8 cellular contexts compared by ENCODE assay signal in genomic region chr5:112707187-112708179, GRCh38. TPM values are rescaled to one million over a fixed set of nuclear protein-coding genes. Genes with fewer than 3 reads are reported as not detected.
DNase-seq lines count a peak whose midpoint lies in the region; ATAC-seq, FAIRE-seq and TF ChIP-seq lines count a peak whose summit lies in the region.

No MANE protein-coding gene starts in this region.

- H3K36me3 ChIP-seq in adipocyte (ENCODE audit: control insufficient read depth, insufficient read depth, low read length, severe bottlenecking) = no peaks in the 10 kb centered on the region
- H3K36me3 ChIP-seq in cardiac muscle cell = no peaks in the 10 kb centered on the region
- no peaks in the 10 kb centered on the region for H3K36me3 ChIP-seq in pancreas
- no peaks in the 10 kb centered on the region for H3K36me3 ChIP-seq in tibial artery

- intact Hi-C loops in pancreas (cut with DNase I) (no loop called here), tibial artery (cut with DNase I; ENCODE audit: low total_unique reads) (no loop called here)

- FAIRE-seq in GM12891 (lab: Jason Lieb, UNC) (peak; percentile 99), pancreas (lab: Jason Lieb, UNC) (no peak)

- ATAC-seq in HG02798 (IDR thresholded peaks at IDR 0.05; ENCODE audit: poor library complexity, unreplicated experiment) (peak; percentile 97), pancreas (peak; percentile 94 to 99 (median 98))

- TF ChIP-seq CTCF in cardiac muscle cell (IDR thresholded peaks at IDR 0.05; ENCODE audit: low read depth, low read length) (no peak), pancreas (IDR thresholded peaks at IDR 0.05) (no peak), tibial artery (IDR thresholded peaks at IDR 0.05) (peak in 1 of 2 experiments; percentile 7)

- H3K9ac ChIP-seq in adipocyte (ENCODE audit: low read length) = peak overlapping the region; percentile 95

- WGBS in pancreas, 2 donors = 0 to 1% methylated on average over 59 to 65 of the region's 65 CpGs

- H3K27ac ChIP-seq in cardiac muscle cell (peak overlapping the region; percentile 98), pancreas (peak overlapping the region; percentile 86 to 95 (median 92)), tibial artery (peak overlapping the region; percentile 87 to 95)

- H3K4me1 ChIP-seq in adipocyte (ENCODE audit: control insufficient read depth, insufficient read depth, low read length) = peaks cover 28% of the 10 kb centered on the region
- peaks cover 10% of the 10 kb centered on the region for H3K4me1 ChIP-seq in cardiac muscle cell (ENCODE audit: low read depth)
- H3K4me1 ChIP-seq in pancreas = peaks cover 0 to 10% (median 0%) of the 10 kb centered on the region in 3 donors
- peaks cover 0 to 37% (median 20%) of the 10 kb centered on the region in 4 donors for H3K4me1 ChIP-seq in tibial artery

- H3K9me3 ChIP-seq in adipocyte (ENCODE audit: control insufficient read depth, low read length) (no peaks in the 10 kb centered on the region), cardiac muscle cell (ENCODE audit: low read depth) (no peaks in the 10 kb centered on the region), pancreas (no peaks in the 10 kb centered on the region), tibial artery (no peaks in the 10 kb centered on the region)

- H3K27me3 ChIP-seq in adipocyte (replicated peaks; ENCODE audit: control insufficient read depth, insufficient read depth, low read length) = no peaks in the 10 kb centered on the region
- no peaks in the 10 kb centered on the region for H3K27me3 ChIP-seq in cardiac muscle cell
- no peaks in the 10 kb centered on the region for H3K27me3 ChIP-seq in pancreas
- H3K27me3 ChIP-seq in tibial artery = no peaks in the 10 kb centered on the region

- H3K4me3 ChIP-seq in adipocyte (ENCODE audit: low read length) (peak overlapping the region; percentile 93), cardiac muscle cell (peak overlapping the region; percentile 91), pancreas (peak overlapping the region; percentile 79 to 93 (median 86)), tibial artery (peak overlapping the region; percentile 82 to 88)

- DNase-seq in GM12891 (ENCODE audit: insufficient read length, low spot score) = peak; percentile 87
- peak; percentile 76 for DNase-seq in NCI-H1417 treated with DMSO at 0.1 percent for 48 hours (lab: John Stamatoyannopoulos, UW)
- peak; percentile 97 to 100 for DNase-seq in SW 1271 (lab: John Stamatoyannopoulos, UW)
- DNase-seq in adipocyte (ENCODE audit: low read depth) = peak; percentile 100
- peak; percentile 99 for DNase-seq in cardiac muscle cell (ENCODE audit: low read depth in 1 of 2, low spot score in 1 of 2)
- peak; percentile 96 to 100 (median 99) for DNase-seq in pancreas
- peak; percentile 97 to 99 for DNase-seq in tibial artery

- TF ChIP-seq POLR2A in GM12891 (IDR thresholded peaks at IDR 0.05; ENCODE audit: low read depth, low read length) = peak; percentile 93

TF ChIP-seq in GM12891, 5 proteins besides CTCF, POLR2A, EP300 and RAD21:
- TF ChIP-seq PAX5 (IDR thresholded peaks at IDR 0.05; ENCODE audit: insufficient read depth, low read length, severe bottlenecking) (no peak), SPI1 (IDR thresholded peaks at IDR 0.05; ENCODE audit: low read depth, low read length) (no peak), POU2F2 (IDR thresholded peaks at IDR 0.05; ENCODE audit: low read depth, low read length) (peak; percentile 67; the same call in 1 of the 2 replicates), POLR2AphosphoS5 (IDR thresholded peaks at IDR 0.05; ENCODE audit: low read depth, low read length) (peak; percentile 73), TAF1 (IDR thresholded peaks at IDR 0.05; ENCODE audit: low read depth, low read length) (peak; percentile 57; the same call in 1 of the 2 replicates)
TF ChIP-seq in GM12891: peak in this region for 3.

RNA-seq across cellular contexts. Expression of gene APC, which starts 30.2 kb away (rescaled TPM):
- 4.1 TPM for polyA plus RNA-seq in GM12891 (2012; ENCODE audit: low read depth, missing spikeins)
- total RNA-seq in cardiac muscle cell (38.3 and 40.1 TPM in 2 replicates), pancreas (10 to 100 TPM; 11.7 to 24.0 (median 16.5) TPM)
- polyA plus RNA-seq in cardiac muscle cell (12.9 and 22.9 TPM in 2 replicates), pancreas (1 to 10 TPM; 4.2 to 4.3 TPM)

Comparison
In these comparisons a context has a peak if more than half of its experiments do, and no peak if none do; other contexts are left out.
1. Peak in every context shown above with its lines: DNase-seq, ATAC-seq, H3K4me3 ChIP-seq and H3K27ac ChIP-seq.